26 cellular contexts compared by ENCODE assay signal in genomic region chr2:24208490-24208889, GRCh38. TPM values are rescaled to one million over a fixed set of nuclear protein-coding genes. Genes with fewer than 3 reads are reported as not detected.
"Had no signal": no experiment of that assay in that cellular context is flagged by ENCODE, and none has a peak within 500 bp of the region (broad histone marks: within the 10 kb centered on the region; RNA-seq: fewer than 3 reads in every experiment).

No MANE protein-coding gene starts in this region.

- H3K4me1 ChIP-seq: SJSA1 had no signal

- H3K9me3 Mint-ChIP-seq: IgD-negative memory B cell had no signal

- H3K4me1 Mint-ChIP-seq: IgD-negative memory B cell had no signal

- H3K27me3 ChIP-seq: SJSA1 had no signal

- DNase-seq: Kasumi-1, MM.1S, NCI-H1092 treated with DMSO at 0.1 percent for 48 hours, NCI-H1436, NCI-H187, NCI-H2029, NCI-H2081 treated with DMSO at 0.1 percent for 48 hours, NCI-H2171, NCI-H226, NCI-H446, NCI-H510A, NCI-H524 treated with DMSO at 0.1 percent for 48 hours, NCI-H69, NCI-H774, Right ventricle myocardium superior, RPMI8226, SIG-M5 had no signal

- ATAC-seq: K562 had no signal

- FAIRE-seq: HTR-8/SVneo, K562, RCC 7860 had no signal

- H3K27ac ChIP-seq: HL-60, KMS-11, SJSA1, SK-N-MC had no signal

- H3K9me3 ChIP-seq: SJSA1 had no signal

- H3K27me3 Mint-ChIP-seq: IgD-negative memory B cell had no signal

- H3K4me3 ChIP-seq: K562, SJSA1, SK-N-MC had no signal

RNA-seq across cellular contexts. Expression of gene FAM228A, which starts 33.6 kb away (rescaled TPM):
- total RNA-seq: K562, M059J, SJSA1 had no signal
- polyA plus RNA-seq: IgD-negative memory B cell, K562 had no signal
